8 cellular contexts compared by ENCODE assay signal in genomic region chr1:183470147-183470960, GRCh38. TPM values are rescaled to one million over a fixed set of nuclear protein-coding genes. Genes with fewer than 3 reads are reported as not detected.
DNase-seq lines count a peak whose midpoint lies in the region; ATAC-seq and TF ChIP-seq lines count a peak whose summit lies in the region.

No MANE protein-coding gene starts in this region.

- H3K9me3 ChIP-seq in HEK293 (ENCODE audit: control insufficient read depth, insufficient read depth, low read depth, low read length) = no peaks in the 10 kb centered on the region
- H3K9me3 ChIP-seq in SK-N-MC (ENCODE audit: low read depth, low read length) = no peaks in the 10 kb centered on the region
- no peaks in the 10 kb centered on the region for H3K9me3 ChIP-seq in osteoblast (ENCODE audit: low read depth, low read length)
- H3K9me3 ChIP-seq in thoracic aorta = no peaks in the 10 kb centered on the region

- H4K20me1 ChIP-seq in osteoblast (ENCODE audit: insufficient read depth, low read length) = no peaks in the 10 kb centered on the region

- peak overlapping the region; percentile 87 for H3K4me2 ChIP-seq in osteoblast (ENCODE audit: insufficient read depth, low read length)

- peak overlapping the region; percentile 91; the same call in 1 of the 2 replicates for H3K27ac ChIP-seq in HEK293 (ENCODE audit: extremely low read depth, low read depth, low read length)
- H3K27ac ChIP-seq in SK-N-MC = peak overlapping the region; percentile 100
- peak overlapping the region; percentile 99 for H3K27ac ChIP-seq in osteoblast (ENCODE audit: low read depth, low read length)
- H3K27ac ChIP-seq in thoracic aorta = peak overlapping the region; percentile 84 to 95

- DNase-seq in EL (peak; percentile 82), NCI-H1048 (lab: John Stamatoyannopoulos, UW) (peak; percentile 88), SK-N-MC (ENCODE audit: low read depth, low spot score) (no peak), glomerular visceral epithelial cell (ENCODE audit: extremely low spot score) (peak; percentile 85), osteoblast (ENCODE audit: insufficient read length, low spot score, missing footprints) (peak; percentile 82), thoracic aorta (ENCODE audit: low spot score) (peak; percentile 67)
- DNase-seq in activated naive CD4-positive, alpha-beta T cell treated with anti-CD3 and anti-CD28 coated beads, Interleukin-2, amount 50 U/mL, for 16 hours = peak; percentile 94

- ATAC-seq in thoracic aorta (ENCODE audit: insufficient number of reproducible peaks, low FRiP score, low read depth) = peak; percentile 57

- H3K27me3 ChIP-seq in osteoblast (ENCODE audit: insufficient read depth, low read length) = peaks cover 4% of the 10 kb centered on the region
- H3K27me3 ChIP-seq in thoracic aorta (replicated peaks; ENCODE audit: insufficient read depth) = no peaks in the 10 kb centered on the region

- H3K4me1 ChIP-seq in HEK293 (ENCODE audit: control insufficient read depth, insufficient read depth, low read length) (0 out of 2 replicates have a peak, but pooled peaks cover 5% of the 10 kb centered on the region), osteoblast (ENCODE audit: insufficient read depth, low read length) (peaks cover 9% of the 10 kb centered on the region), thoracic aorta (ENCODE audit: control insufficient read depth in 1 of 2, low read depth in 2 of 2) (peaks cover 6 to 21% of the 10 kb centered on the region in 2 donors)

- peak overlapping the region; percentile 99 for H2AFZ ChIP-seq in osteoblast (ENCODE audit: low read length)

- peaks cover 29% of the 10 kb centered on the region for H3K79me2 ChIP-seq in osteoblast (ENCODE audit: insufficient read depth, low read length)

- TF ChIP-seq CTCF in HEK293 (tag by site-specific recombination; IDR thresholded peaks at IDR 0.05) = peak; percentile 58
- peak; percentile 41 for TF ChIP-seq CTCF in osteoblast (IDR thresholded peaks at IDR 0.05; ENCODE audit: extremely low read depth, low read depth, low read length)
- peak; percentile 37 for TF ChIP-seq CTCF in thoracic aorta (IDR thresholded peaks at IDR 0.05)

- POLR2A ChIA-PET in HEK293 (lab: Yijun Ruan, JAX) = no interaction called here

- H3K36me3 ChIP-seq in HEK293 (ENCODE audit: control insufficient read depth in 2 of 2, insufficient read depth in 1 of 2, low read length in 2 of 2) (peaks cover 0 to 5% of the 10 kb centered on the region in 2 experiments; a peak in 1 of 3 replicates), SK-N-MC (ENCODE audit: insufficient read depth, low read length) (no peaks in the 10 kb centered on the region; the same call in 1 of the 2 replicates), osteoblast (ENCODE audit: insufficient read depth, low read length) (no peaks in the 10 kb centered on the region), thoracic aorta (no peaks in the 10 kb centered on the region)

- peak overlapping the region; percentile 99 for H3K9ac ChIP-seq in SK-N-MC (ENCODE audit: insufficient read length)

- CTCF ChIA-PET in HEK293 (lab: Yijun Ruan, JAX) = interaction anchor here (0.7 to 1.4 kb wide), 4 partner anchors 8 to 215 kb away, joined by 3 to 7 read pairs (median 4); no protein-coding TSS in a partner anchor

- peak overlapping the region; percentile 99 for H3K4me3 ChIP-seq in HEK293 (ENCODE audit: low read depth, low read length)
- peak overlapping the region; percentile 96 for H3K4me3 ChIP-seq in SK-N-MC
- peak overlapping the region; percentile 91 for H3K4me3 ChIP-seq in osteoblast (ENCODE audit: insufficient read depth, low read length)
- H3K4me3 ChIP-seq in thoracic aorta = peak overlapping the region; percentile 98

TF ChIP-seq in HEK293, 187 proteins besides CTCF, POLR2A, EP300 and RAD21 (continues in another document):
- TF ChIP-seq ZBTB7A (tag by site-specific recombination; IDR thresholded peaks at IDR 0.05; ENCODE audit: low read depth) (no peak), PRDM6 (tag by site-specific recombination; IDR thresholded peaks at IDR 0.05) (no peak), ZNF692 (tag by site-specific recombination; IDR thresholded peaks at IDR 0.05) (no peak), ZNF362 (tag by site-specific recombination; IDR thresholded peaks at IDR 0.05) (no peak), PBX3 (CRISPR knock-in tag; IDR thresholded peaks at IDR 0.05) (no peak), PRDM4 (tag by site-specific recombination; IDR thresholded peaks at IDR 0.05) (no peak), ZFP69B (tag by site-specific recombination; IDR thresholded peaks at IDR 0.05) (no peak), ZNF791 (tag by site-specific recombination; IDR thresholded peaks at IDR 0.05) (no peak), ZNF354C (tag by site-specific recombination; IDR thresholded peaks at IDR 0.05; ENCODE audit: borderline replicate concordance, low read depth) (no peak), SETDB1 (IDR thresholded peaks at IDR 0.05; ENCODE audit: insufficient read length, low read length) (peak; percentile 1), ZNF488 (tag by site-specific recombination; IDR thresholded peaks at IDR 0.05) (no peak)

RNA-seq across cellular contexts. Expression of gene SMG7, which starts 1.9 kb away (rescaled TPM):
- total RNA-seq in osteoblast (25.0 TPM in 2 replicates), thoracic aorta (10 to 100 TPM; 29.8 to 41.9 TPM)

RNA-seq across cellular contexts. Expression of gene NMNAT2, which starts 52.2 kb away (rescaled TPM):
- 2.5 and 5.6 TPM in 2 replicates for total RNA-seq in osteoblast
- 1 to 10 TPM in 1 of 2 donors, under 1 TPM in 1; 0.68 to 1.1 TPM for total RNA-seq in thoracic aorta
